Comparison of ENCODE assay signal across 21 cellular contexts in genomic region chr3:127743676-127744075, GRCh38.
DNase-seq lines count a peak whose midpoint lies in the region; ATAC-seq and TF ChIP-seq lines count a peak whose summit lies in the region.
"Had no signal": no experiment of that assay in that cellular context is flagged by ENCODE, and none has a peak within 500 bp of the region (broad histone marks: within the 10 kb centered on the region; RNA-seq: fewer than 3 reads in every experiment).

No MANE protein-coding gene starts in this region.

- TF ChIP-seq RAD21 in IMR-90 (IDR thresholded peaks at IDR 0.05; ENCODE audit: low read length), result no peak

- no peak overlapping the region for H2BK120ac ChIP-seq in IMR-90 (ENCODE audit: low read depth, low read length)

- dilution Hi-C loops in IMR-90 (cut with HindIII; ENCODE audit: low sequenced_read_pairs, unreplicated experiment), result no loop called here

- POLR2A ChIA-PET in IMR-90 (lab: Charles Lee; ENCODE audit: unreplicated experiment), result no interaction called here

- no peak overlapping the region for H2BK20ac ChIP-seq in IMR-90 (ENCODE audit: low read depth, low read length)

- H3K79me1 ChIP-seq in IMR-90 (ENCODE audit: low read depth in 1 of 2, low read length in 2 of 2), result peaks cover 28 to 81% of the 10 kb centered on the region in 2 experiments

- H3K9me3 ChIP-seq in IMR-90 (ENCODE audit: control insufficient read depth, insufficient read depth, low read length) (no peaks in the 10 kb centered on the region), body of pancreas (no peaks in the 10 kb centered on the region), lung (ENCODE audit: control insufficient read depth in 2 of 2, insufficient read depth in 1 of 2, low read length in 1 of 2) (no peaks in the 10 kb centered on the region), skeletal muscle tissue (ENCODE audit: control insufficient read depth in 3 of 3, low read length in 3 of 3) (no peaks in the 10 kb centered on the region)
- H3K9me3 ChIP-seq: thyroid gland had no signal

- H3K27me3 ChIP-seq in IMR-90 (ENCODE audit: control insufficient read depth, insufficient read depth, low read length), result no peaks in the 10 kb centered on the region
- H3K27me3 ChIP-seq in body of pancreas, result no peaks in the 10 kb centered on the region
- H3K27me3 ChIP-seq in lung (ENCODE audit: control insufficient read depth, insufficient read depth), result no peaks in the 10 kb centered on the region
- H3K27me3 ChIP-seq in skeletal muscle tissue (ENCODE audit: control insufficient read depth in 3 of 3, insufficient read depth in 3 of 3, low read length in 3 of 3), result no peaks in the 10 kb centered on the region
- H3K27me3 ChIP-seq: thyroid gland had no signal

- H3K27ac ChIP-seq in IMR-90 (ENCODE audit: insufficient read depth, low read length) (no peak overlapping the region), body of pancreas (peak overlapping the region in 3 of 4 donors; percentile 30 to 51 (median 46)), lung (ENCODE audit: low read depth in 1 of 2, low read length in 1 of 2) (peak overlapping the region; percentile 35 to 75), skeletal muscle tissue (ENCODE audit: low read depth, low read length) (peak overlapping the region; percentile 59)
- H3K27ac ChIP-seq: epithelial cell of prostate had no signal

- no peak overlapping the region for H3K56ac ChIP-seq in IMR-90 (ENCODE audit: extremely low read depth, insufficient read depth, low read length)

- H2AK9ac ChIP-seq in IMR-90 (replicated peaks; ENCODE audit: low read depth, low read length, poor library complexity), result no peak overlapping the region

- no peak overlapping the region for H3K9ac ChIP-seq in IMR-90 (ENCODE audit: low read depth, low read length)
- peak overlapping the region in 1 of 3 donors; percentile 57 for H3K9ac ChIP-seq in skeletal muscle tissue (ENCODE audit: low read depth in 1 of 3, low read length in 3 of 3)

- TF ChIP-seq POLR2A in IMR-90 (IDR thresholded peaks at IDR 0.05; ENCODE audit: low read depth, low read length) (no peak), body of pancreas (IDR thresholded peaks at IDR 0.05) (no peak)

- H3K4me2 ChIP-seq in IMR-90 (ENCODE audit: low read depth, low read length), result no peak overlapping the region
- H3K4me2 ChIP-seq: GM23338 had no signal

- H3K4me1 ChIP-seq in IMR-90 (ENCODE audit: control insufficient read depth, insufficient read depth, low read length) (peaks cover 17% of the 10 kb centered on the region), body of pancreas (peaks cover 21% of the 10 kb centered on the region), lung (ENCODE audit: control insufficient read depth in 2 of 2, insufficient read depth in 2 of 2, low read length in 2 of 2) (peaks cover 0 to 12% of the 10 kb centered on the region in 2 donors), skeletal muscle tissue (ENCODE audit: control insufficient read depth in 3 of 3, insufficient read depth in 3 of 3, low read length in 3 of 3) (peaks cover 44 to 78% (median 77%) of the 10 kb centered on the region in 3 donors)

- H3K4me3 ChIP-seq in IMR-90 (ENCODE audit: insufficient read depth, low read depth, low read length) (no peak overlapping the region), body of pancreas (no peak overlapping the region), lung (no peak overlapping the region), skeletal muscle tissue (ENCODE audit: low read length in 3 of 3) (no peak overlapping the region)
- H3K4me3 ChIP-seq: GM23338, thyroid gland had no signal

- H3K23ac ChIP-seq in IMR-90 (ENCODE audit: low read depth, low read length), result no peak overlapping the region

- DNase-seq in IMR-90 (no peak), body of pancreas (peak in 1 of 4 donors; percentile 2), lung (ENCODE audit: low spot score) (no peak), H4 (ENCODE audit: low spot score) (no peak), superior temporal gyrus (ENCODE audit: extremely low spot score) (no peak), hepatic stellate cell (ENCODE audit: low spot score) (no peak)
- DNase-seq: activated CD8-positive, alpha-beta memory T cell treated with anti-CD3 and anti-CD28 coated beads for 24 hours; activated T-cell treated with anti-CD3 and anti-CD28 coated beads, Interleukin-2, amount 50 U/mL, for 48 hours; CD4-positive, CD25-positive, alpha-beta regulatory T cell; DMS153; kidney glomerular epithelial cell; midbrain; NCI-H69; SHP77; T-cell; thyroid gland had no signal

- ATAC-seq in IMR-90 (ENCODE audit: low read depth) (no peak), body of pancreas (no peak), lung (ENCODE audit: insufficient read depth, low FRiP score) (no peak), GM21528 (IDR thresholded peaks at IDR 0.05; ENCODE audit: low FRiP score, unreplicated experiment) (no peak)
- ATAC-seq: activated naive CD4-positive, alpha-beta T cell treated with anti-CD3 and anti-CD28 coated beads, Interleukin-2, amount 50 U/mL, for 72 hours; GM23338; T-cell had no signal

- 100% methylated on average over 4 of the region's 9 CpGs; no CpG with 5 or more reads in 1 of the 2 experiments for WGBS in IMR-90 (ENCODE audit: extremely low coverage in 2 of 2, insufficient read length in 1 of 2), 2 experiments
- WGBS in body of pancreas, 2 donors, result 61 to 66% methylated on average over 9 of the region's 9 CpGs
- WGBS in lung, 2 donors, result 74 to 76% methylated on average over 9 of the region's 9 CpGs

- in situ Hi-C loops in IMR-90 (cut with MboI; ENCODE audit: low sequenced_read_pairs), result no loop called here

- peaks cover 34% of the 10 kb centered on the region for H3K9me1 ChIP-seq in IMR-90 (ENCODE audit: insufficient read depth, low read length)

- H3K36me3 ChIP-seq in IMR-90 (ENCODE audit: control insufficient read depth, insufficient read depth, low read length), result no peaks in the 10 kb centered on the region; the same call in 1 of the 2 replicates
- H3K36me3 ChIP-seq in body of pancreas (replicated peaks in 1 of 2; ENCODE audit: insufficient read depth in 1 of 2, low read depth in 2 of 2), result no peaks in the 10 kb centered on the region
- peaks cover 0 to 5% of the 10 kb centered on the region in 2 donors for H3K36me3 ChIP-seq in lung (ENCODE audit: control insufficient read depth in 2 of 2, insufficient read depth in 2 of 2, low read length in 2 of 2)
- peaks cover under 1 to 4% (median 2%) of the 10 kb centered on the region in 3 donors for H3K36me3 ChIP-seq in skeletal muscle tissue (ENCODE audit: control insufficient read depth in 3 of 3, insufficient read depth in 3 of 3, low read length in 3 of 3)
- H3K36me3 ChIP-seq: thyroid gland had no signal

- no peak overlapping the region for H2BK5ac ChIP-seq in IMR-90 (ENCODE audit: low read depth, low read length, poor library complexity, severe bottlenecking)

- no peak overlapping the region for H2AFZ ChIP-seq in IMR-90 (replicated peaks; ENCODE audit: low read length, poor library complexity)
- H2AFZ ChIP-seq: GM23338 had no signal

- no TSS peak for BruUV-seq in IMR-90 (replicated peaks; lab: Mats Ljungman, UMichigan)

- no peak overlapping the region for H3K4ac ChIP-seq in IMR-90 (ENCODE audit: low read depth, low read length)

- CTCF ChIA-PET in IMR-90 (lab: Yijun Ruan, JAX), result no interaction called here

- H3K14ac ChIP-seq in IMR-90 (replicated peaks; ENCODE audit: low read depth, low read length), result no peak overlapping the region

- H3K18ac ChIP-seq in IMR-90 (ENCODE audit: low read depth, low read length), result no peak overlapping the region

- H4K91ac ChIP-seq in IMR-90 (ENCODE audit: insufficient read depth, low read depth, low read length), result no peak overlapping the region

- H4K20me1 ChIP-seq in IMR-90 (ENCODE audit: insufficient read depth, low read length), result no peaks in the 10 kb centered on the region

- TF ChIP-seq CTCF in IMR-90 (conservative IDR thresholded peaks at IDR 0.05; ENCODE audit: low read depth, low read length) (no peak), body of pancreas (IDR thresholded peaks at IDR 0.05) (no peak), lung (IDR thresholded peaks at IDR 0.05; ENCODE audit: control extremely low read depth, extremely low read depth) (no peak)

- H4K5ac ChIP-seq in IMR-90 (ENCODE audit: low read depth, low read length), result peak overlapping the region; percentile 19; the same call in 1 of the 2 replicates

- peak overlapping the region; percentile 27; the same call in 1 of the 2 replicates for H2AK5ac ChIP-seq in IMR-90 (ENCODE audit: low read depth, low read length)

- intact Hi-C loops in IMR-90 (cut with micrococcal nuclease) (no loop called here), body of pancreas (cut with DNase I) (no loop called here)

- H2BK15ac ChIP-seq in IMR-90 (ENCODE audit: low read depth, low read length), result no peak overlapping the region

- no peak overlapping the region for H4K8ac ChIP-seq in IMR-90 (ENCODE audit: low read depth in 2 of 2, low read length in 2 of 2)

TF ChIP-seq in IMR-90, 13 proteins besides CTCF, POLR2A, EP300 and RAD21 (continues in another document):
- TF ChIP-seq, protein P1, sequence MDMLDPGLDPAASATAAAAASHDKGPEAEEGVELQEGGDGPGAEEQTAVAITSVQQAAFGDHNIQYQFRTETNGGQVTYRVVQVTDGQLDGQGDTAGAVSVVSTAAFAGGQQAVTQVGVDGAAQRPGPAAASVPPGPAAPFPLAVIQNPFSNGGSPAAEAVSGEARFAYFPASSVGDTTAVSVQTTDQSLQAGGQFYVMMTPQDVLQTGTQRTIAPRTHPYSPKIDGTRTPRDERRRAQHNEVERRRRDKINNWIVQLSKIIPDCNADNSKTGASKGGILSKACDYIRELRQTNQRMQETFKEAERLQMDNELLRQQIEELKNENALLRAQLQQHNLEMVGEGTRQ (IDR thresholded peaks at IDR 0.05; ENCODE audit: low read depth, low read length), result no peak
- TF ChIP-seq MXI1 (IDR thresholded peaks at IDR 0.05; ENCODE audit: borderline replicate concordance, low read depth, low read length) (no peak), RFX5 (IDR thresholded peaks at IDR 0.05; ENCODE audit: low read depth, low read length) (no peak), MAFK (IDR thresholded peaks at IDR 0.05; ENCODE audit: low read depth, low read length) (no peak), BHLHE40 (IDR thresholded peaks at IDR 0.05; ENCODE audit: low read depth, low read length) (no peak), SMC3 (IDR thresholded peaks at IDR 0.05; ENCODE audit: low read depth, low read length) (no peak), CEBPB (IDR thresholded peaks at IDR 0.05; ENCODE audit: low read depth, low read length) (no peak), FOS (IDR thresholded peaks at IDR 0.05; ENCODE audit: low read depth, low read length) (no peak), NFE2L2 (IDR thresholded peaks at IDR 0.05; ENCODE audit: low read depth, low read length) (no peak)
- TF ChIP-seq, protein P2, sequence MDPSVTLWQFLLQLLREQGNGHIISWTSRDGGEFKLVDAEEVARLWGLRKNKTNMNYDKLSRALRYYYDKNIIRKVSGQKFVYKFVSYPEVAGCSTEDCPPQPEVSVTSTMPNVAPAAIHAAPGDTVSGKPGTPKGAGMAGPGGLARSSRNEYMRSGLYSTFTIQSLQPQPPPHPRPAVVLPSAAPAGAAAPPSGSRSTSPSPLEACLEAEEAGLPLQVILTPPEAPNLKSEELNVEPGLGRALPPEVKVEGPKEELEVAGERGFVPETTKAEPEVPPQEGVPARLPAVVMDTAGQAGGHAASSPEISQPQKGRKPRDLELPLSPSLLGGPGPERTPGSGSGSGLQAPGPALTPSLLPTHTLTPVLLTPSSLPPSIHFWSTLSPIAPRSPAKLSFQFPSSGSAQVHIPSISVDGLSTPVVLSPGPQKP (IDR thresholded peaks at IDR 0.05; ENCODE audit: borderline replicate concordance, low read depth, low read length), result no peak
